In genomic region chr2:1739322-1739957, GRCh38 we compare ENCODE assay signal across 1 cellular context.
TF ChIP-seq lines count a peak whose summit lies in the region.

No MANE protein-coding gene starts in this region.

TF ChIP-seq in WTC11, 78 proteins besides CTCF, POLR2A, EP300 and RAD21 (continued from another document):
- TF ChIP-seq, protein P1, sequence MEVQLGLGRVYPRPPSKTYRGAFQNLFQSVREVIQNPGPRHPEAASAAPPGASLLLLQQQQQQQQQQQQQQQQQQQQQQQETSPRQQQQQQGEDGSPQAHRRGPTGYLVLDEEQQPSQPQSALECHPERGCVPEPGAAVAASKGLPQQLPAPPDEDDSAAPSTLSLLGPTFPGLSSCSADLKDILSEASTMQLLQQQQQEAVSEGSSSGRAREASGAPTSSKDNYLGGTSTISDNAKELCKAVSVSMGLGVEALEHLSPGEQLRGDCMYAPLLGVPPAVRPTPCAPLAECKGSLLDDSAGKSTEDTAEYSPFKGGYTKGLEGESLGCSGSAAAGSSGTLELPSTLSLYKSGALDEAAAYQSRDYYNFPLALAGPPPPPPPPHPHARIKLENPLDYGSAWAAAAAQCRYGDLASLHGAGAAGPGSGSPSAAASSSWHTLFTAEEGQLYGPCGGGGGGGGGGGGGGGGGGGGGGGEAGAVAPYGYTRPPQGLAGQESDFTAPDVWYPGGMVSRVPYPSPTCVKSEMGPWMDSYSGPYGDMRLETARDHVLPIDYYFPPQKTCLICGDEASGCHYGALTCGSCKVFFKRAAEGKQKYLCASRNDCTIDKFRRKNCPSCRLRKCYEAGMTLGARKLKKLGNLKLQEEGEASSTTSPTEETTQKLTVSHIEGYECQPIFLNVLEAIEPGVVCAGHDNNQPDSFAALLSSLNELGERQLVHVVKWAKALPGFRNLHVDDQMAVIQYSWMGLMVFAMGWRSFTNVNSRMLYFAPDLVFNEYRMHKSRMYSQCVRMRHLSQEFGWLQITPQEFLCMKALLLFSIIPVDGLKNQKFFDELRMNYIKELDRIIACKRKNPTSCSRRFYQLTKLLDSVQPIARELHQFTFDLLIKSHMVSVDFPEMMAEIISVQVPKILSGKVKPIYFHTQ (CRISPR knock-in tag; IDR thresholded peaks at IDR 0.05) = no peak
- TF ChIP-seq, protein P2, sequence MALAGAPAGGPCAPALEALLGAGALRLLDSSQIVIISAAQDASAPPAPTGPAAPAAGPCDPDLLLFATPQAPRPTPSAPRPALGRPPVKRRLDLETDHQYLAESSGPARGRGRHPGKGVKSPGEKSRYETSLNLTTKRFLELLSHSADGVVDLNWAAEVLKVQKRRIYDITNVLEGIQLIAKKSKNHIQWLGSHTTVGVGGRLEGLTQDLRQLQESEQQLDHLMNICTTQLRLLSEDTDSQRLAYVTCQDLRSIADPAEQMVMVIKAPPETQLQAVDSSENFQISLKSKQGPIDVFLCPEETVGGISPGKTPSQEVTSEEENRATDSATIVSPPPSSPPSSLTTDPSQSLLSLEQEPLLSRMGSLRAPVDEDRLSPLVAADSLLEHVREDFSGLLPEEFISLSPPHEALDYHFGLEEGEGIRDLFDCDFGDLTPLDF (CRISPR knock-in tag; IDR thresholded peaks at IDR 0.05) = no peak
- TF ChIP-seq PRRX2 (CRISPR knock-in tag; IDR thresholded peaks at IDR 0.05) (no peak), ZNF416 (CRISPR knock-in tag; IDR thresholded peaks at IDR 0.05) (no peak), ZNF423 (CRISPR knock-in tag; IDR thresholded peaks at IDR 0.05) (no peak)
